Comparison of ENCODE assay signal across 8 cellular contexts in genomic region chr17:27526603-27527002, GRCh38.
DNase-seq lines count a peak whose midpoint lies in the region; ATAC-seq and TF ChIP-seq lines count a peak whose summit lies in the region.

No MANE protein-coding gene starts in this region.

- H4K20me1 ChIP-seq in fibroblast of lung (ENCODE audit: control insufficient read depth, extremely low read depth, insufficient read depth, low read length) (no peaks in the 10 kb centered on the region), smooth muscle cell (ENCODE audit: low read depth) (peaks cover 82% of the 10 kb centered on the region)

- no peaks in the 10 kb centered on the region for H3K9me3 ChIP-seq in fibroblast of lung (ENCODE audit: control insufficient read depth, insufficient read depth, low read depth, low read length)
- no peaks in the 10 kb centered on the region for H3K9me3 ChIP-seq in smooth muscle cell (replicated peaks; ENCODE audit: low read depth)

- H3K4me2 ChIP-seq in fibroblast of lung (ENCODE audit: extremely low read depth, insufficient read depth, low read length) (no peak overlapping the region), smooth muscle cell (peak overlapping the region; percentile 66)

- in situ Hi-C loops in SK-MEL-5 (cut with HindIII; ENCODE audit: low pct_unique_long_range_greater_than_20kb, low sequenced_read_pairs): no loop called here

- H3K27me3 ChIP-seq in fibroblast of lung (ENCODE audit: control insufficient read depth, insufficient read depth, low read length) (no peaks in the 10 kb centered on the region), smooth muscle cell (ENCODE audit: low read depth) (no peaks in the 10 kb centered on the region)

- no peaks in the 10 kb centered on the region for H3K4me1 ChIP-seq in fibroblast of lung (ENCODE audit: control insufficient read depth, extremely low read depth, insufficient read depth, low read length)
- H3K4me1 ChIP-seq in smooth muscle cell (ENCODE audit: low read depth): peaks cover 52% of the 10 kb centered on the region

- no peak for TF ChIP-seq CTCF in fibroblast of lung (conservative IDR thresholded peaks at IDR 0.05 in 1 of 2, IDR thresholded peaks at IDR 0.05 in 1 of 2; ENCODE audit: low read depth in 1 of 2, low read length in 2 of 2)
- no peak for TF ChIP-seq CTCF in smooth muscle cell (IDR thresholded peaks at IDR 0.05; ENCODE audit: borderline replicate concordance, insufficient read depth, poor library complexity, severe bottlenecking)

- no peak overlapping the region for H3K4me3 ChIP-seq in fibroblast of lung (replicated peaks in 1 of 4; ENCODE audit: control extremely low read depth in 1 of 4, insufficient read depth in 1 of 4, low read depth in 3 of 4, low read length in 4 of 4)
- H3K4me3 ChIP-seq in smooth muscle cell: no peak overlapping the region

- H3K79me2 ChIP-seq in fibroblast of lung (ENCODE audit: control insufficient read depth, insufficient read depth, low read length): no peaks in the 10 kb centered on the region
- H3K79me2 ChIP-seq in smooth muscle cell (ENCODE audit: low read depth): peaks cover 98% of the 10 kb centered on the region

- WGBS in smooth muscle cell (ENCODE audit: low lambda C conversion rate): 17% methylated on average over 9 of the region's 9 CpGs

- DNase-seq in SK-MEL-5 (ENCODE audit: low read depth, low spot score) (peak; percentile 28), fibroblast of lung (ENCODE audit: low read depth in 2 of 2) (peak; percentile 51 to 61), smooth muscle cell (lab: John Stamatoyannopoulos, UW; ENCODE audit: unreplicated experiment) (no peak), NCI-H1092 treated with DMSO at 0.1 percent for 48 hours (lab: John Stamatoyannopoulos, UW) (no peak), NCI-H1105 treated with DMSO at 0.1 percent for 48 hours (lab: John Stamatoyannopoulos, UW) (no peak)

- H2AFZ ChIP-seq in fibroblast of lung (ENCODE audit: low read length): peak overlapping the region; percentile 7
- no peak overlapping the region for H2AFZ ChIP-seq in smooth muscle cell (ENCODE audit: low read depth)

- ATAC-seq in GM18502 (IDR thresholded peaks at IDR 0.05; ENCODE audit: poor library complexity, unreplicated experiment) (peak; percentile 58), HG02571 (IDR thresholded peaks at IDR 0.05; ENCODE audit: unreplicated experiment) (peak; percentile 61), esophagus mucosa (no peak)

- peaks cover 25% of the 10 kb centered on the region for H3F3A ChIP-seq in smooth muscle cell (ENCODE audit: low read depth)

- H3K9ac ChIP-seq in fibroblast of lung (ENCODE audit: insufficient read depth, low read length) (no peak overlapping the region), smooth muscle cell (ENCODE audit: low read depth) (no peak overlapping the region)

- no peak overlapping the region for H3K27ac ChIP-seq in fibroblast of lung (ENCODE audit: insufficient read depth, low read length)
- H3K27ac ChIP-seq in smooth muscle cell (ENCODE audit: low read depth): peak overlapping the region; percentile 19

- H3K36me3 ChIP-seq in fibroblast of lung (ENCODE audit: control insufficient read depth, insufficient read depth, low read length) (no peaks in the 10 kb centered on the region), smooth muscle cell (ENCODE audit: low read depth) (no peaks in the 10 kb centered on the region)

Comparison
In these comparisons a context has a peak if more than half of its experiments do, and no peak if none do; other contexts are left out.
1. DNase-seq: peak in SK-MEL-5 (single experiment) and fibroblast of lung (2 of 2); none in smooth muscle cell (single experiment), NCI-H1092 treated with DMSO at 0.1 percent for 48 hours (single experiment) and NCI-H1105 treated with DMSO at 0.1 percent for 48 hours (single experiment).